Comparison of ENCODE assay signal across 19 cellular contexts in the genomic region with DNA sequence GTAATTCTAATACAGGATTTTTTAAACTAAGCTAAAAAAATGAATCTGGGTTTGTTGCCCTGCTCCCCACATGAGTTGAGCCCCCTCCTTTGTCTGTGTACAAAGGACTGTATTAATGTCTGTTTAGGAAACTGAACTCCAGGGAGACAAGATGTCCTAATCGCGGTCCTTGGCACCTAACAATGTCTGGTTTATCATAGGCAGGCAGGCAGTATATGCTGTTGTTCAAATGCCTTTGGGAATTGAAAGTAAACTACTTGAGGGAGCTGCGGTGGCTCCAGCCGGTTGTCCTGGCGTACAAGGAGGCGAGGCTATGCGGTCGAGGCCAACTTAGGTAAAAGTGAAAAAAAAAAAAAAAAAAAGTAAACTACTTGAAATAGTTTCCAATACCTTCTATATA.
"Had no signal": no experiment of that assay in that cellular context is flagged by ENCODE, and none has a peak within 500 bp of the region (broad histone marks: within the 10 kb centered on the region; RNA-seq: fewer than 3 reads in every experiment).

No MANE protein-coding gene starts in this region.

- H3K27ac ChIP-seq: ascending aorta, breast epithelium, psoas muscle, right lobe of liver, spleen, thyroid gland had no signal

- H3K4me3 ChIP-seq: ascending aorta, breast epithelium, lung, psoas muscle, right lobe of liver, spleen, thyroid gland had no signal

- H3K4me1 ChIP-seq: breast epithelium, right lobe of liver had no signal

- H3K36me3 ChIP-seq: breast epithelium, right lobe of liver, thyroid gland had no signal

- H3K9me3 ChIP-seq: ascending aorta, breast epithelium, psoas muscle, right lobe of liver, spleen, thyroid gland had no signal

- DNase-seq: activated CD4-positive, alpha-beta T cell treated with anti-CD3 and anti-CD28 coated beads, Interleukin-2, amount 50 U/mL, for 4 hours; activated CD4-positive, CD25-positive, alpha-beta regulatory T cell treated with anti-CD3 and anti-CD28 coated beads, Interleukin-2, amount 50 U/mL, for 72 hours; activated naive CD4-positive, alpha-beta T cell treated with anti-CD3 and anti-CD28 coated beads for 36 hours; activated naive CD8-positive, alpha-beta T cell treated with anti-CD3 and anti-CD28 coated beads, Interleukin-2, amount 50 U/mL, for 24 hours; activated T-cell treated with anti-CD3 and anti-CD28 coated beads for 4 hours; foreskin fibroblast; left colon; psoas muscle; right lobe of liver; spleen; stimulated activated naive CD8-positive, alpha-beta T cell treated with anti-CD3 and anti-CD28 coated beads, Interleukin-15, amount 100 ng/mL, for 72 hours; T-helper 1 cell; thyroid gland had no signal

- H3K27me3 ChIP-seq: ascending aorta, breast epithelium, right lobe of liver, spleen, thyroid gland had no signal

- FAIRE-seq: endometrium, urothelium cell line had no signal

- ATAC-seq: activated naive CD8-positive, alpha-beta T cell treated with anti-CD3 and anti-CD28 coated beads, Interleukin-2, amount 50 U/mL, for 24 hours; esophagus mucosa; left colon; stimulated activated naive CD8-positive, alpha-beta T cell treated with anti-CD3 and anti-CD28 coated beads, Interleukin-15, amount 100 ng/mL, for 72 hours had no signal
